1 cellular context compared by ENCODE assay signal in genomic region chr3:187870360-187871203, GRCh38.
A peak's percentile ranks its signal among the peaks of the same experiment; 100 is the strongest.
TF ChIP-seq lines count a peak whose summit lies in the region.

No MANE protein-coding gene starts in this region.

TF ChIP-seq in GM12878, 131 proteins besides CTCF, POLR2A, EP300 and RAD21 (continued from another document):
- TF ChIP-seq SKIL (IDR thresholded peaks at IDR 0.05; ENCODE audit: low read depth, poor library complexity, severe bottlenecking) (no peak), PML (IDR thresholded peaks at IDR 0.05; ENCODE audit: low read length) (no peak), NFYA (IDR thresholded peaks at IDR 0.05; ENCODE audit: borderline replicate concordance, low read depth, low read length) (no peak), E2F4 (IDR thresholded peaks at IDR 0.05; ENCODE audit: low read depth, low read length) (no peak), IKZF1 (conservative IDR thresholded peaks at IDR 0.05) (peak; percentile 67), TCF7 (IDR thresholded peaks at IDR 0.05; ENCODE audit: borderline replicate concordance) (no peak), PAX5 (IDR thresholded peaks at IDR 0.05; ENCODE audit: borderline replicate concordance, low read depth, low read length) (no peak), IRF4 (IDR thresholded peaks at IDR 0.05; ENCODE audit: low read depth, low read length) (peak; percentile 32; the same call in 1 of the 2 replicates), PKNOX1 (IDR thresholded peaks at IDR 0.05) (no peak), NR2C1 (IDR thresholded peaks at IDR 0.05) (no peak), MTA2 (IDR thresholded peaks at IDR 0.05; ENCODE audit: low read depth) (peak; percentile 85), POLR2AphosphoS5 (IDR thresholded peaks at IDR 0.05; ENCODE audit: low read length) (no peak), NRF1 (conservative IDR thresholded peaks at IDR 0.05; ENCODE audit: low read depth, low read length) (no peak), RUNX3 (IDR thresholded peaks at IDR 0.05; ENCODE audit: low read length) (peak; percentile 80), DPF2 (IDR thresholded peaks at IDR 0.05) (peak; percentile 55; the same call in 1 of the 2 replicates), IKZF2 (IDR thresholded peaks at IDR 0.05) (peak; percentile 63 to 71; a peak in 3 of 4 replicates), ZNF24 (IDR thresholded peaks at IDR 0.05) (peak; percentile 41; the same call in 1 of the 2 replicates), CREM (IDR thresholded peaks at IDR 0.05; ENCODE audit: low read depth) (no peak), NR2F1 (conservative IDR thresholded peaks at IDR 0.05) (0 out of 2 replicates have a peak, but pooled peaks have one; percentile 18), BHLHE40 (IDR thresholded peaks at IDR 0.05; ENCODE audit: borderline replicate concordance in 1 of 2, low read depth in 2 of 2, low read length in 1 of 2) (no peak), PRDM15 (CRISPR knock-in tag; IDR thresholded peaks at IDR 0.05) (no peak), CHD1 (IDR thresholded peaks at IDR 0.05; ENCODE audit: low read depth, low read length) (no peak), FOXK2 (IDR thresholded peaks at IDR 0.05) (no peak), RELB (IDR thresholded peaks at IDR 0.05; ENCODE audit: low read depth) (no peak; the same call in 1 of the 2 replicates), CUX1 (IDR thresholded peaks at IDR 0.05; ENCODE audit: insufficient replicate concordance, low read depth, low read length) (no peak), ZBED1 (IDR thresholded peaks at IDR 0.05; ENCODE audit: borderline replicate concordance) (no peak), POLR2AphosphoS2 (IDR thresholded peaks at IDR 0.05; ENCODE audit: low read depth, low read length) (no peak), JUNB (IDR thresholded peaks at IDR 0.05) (peak; percentile 72), BCL11A (IDR thresholded peaks at IDR 0.05; ENCODE audit: low read depth, low read length) (peak; percentile 64), ESRRA (IDR thresholded peaks at IDR 0.05; ENCODE audit: low read length) (no peak), SPI1 (IDR thresholded peaks at IDR 0.05; ENCODE audit: borderline replicate concordance, insufficient read depth, low read depth, low read length) (0 out of 2 replicates have a peak, but pooled peaks have one; percentile 9)
